ENCODE assay signal across 17 cellular contexts in the genomic region with DNA sequence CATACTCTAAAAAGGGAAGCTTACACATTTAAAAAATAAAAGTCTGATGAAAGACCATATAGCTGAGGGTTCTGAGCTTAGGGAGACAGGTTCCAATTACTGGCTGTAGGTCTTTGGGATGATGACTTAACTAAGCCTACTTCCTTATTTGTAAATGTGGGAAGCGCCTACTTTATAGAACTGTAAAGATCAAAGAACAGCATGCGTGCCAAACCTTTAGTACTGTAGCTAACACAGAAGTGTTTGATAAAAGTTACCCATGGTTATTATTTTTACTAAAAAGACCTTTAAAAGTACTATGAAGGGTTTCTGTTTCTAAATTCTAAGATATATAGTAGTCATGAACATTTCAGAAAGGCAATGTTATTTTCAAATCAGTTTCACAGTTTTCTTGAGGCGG. TPM values are rescaled to one million over a fixed set of nuclear protein-coding genes. Genes with fewer than 3 reads are reported as not detected.
DNase-seq lines count a peak whose midpoint lies in the region; ATAC-seq, FAIRE-seq and TF ChIP-seq lines count a peak whose summit lies in the region.
"Had no signal": no experiment of that assay in that cellular context is flagged by ENCODE, and none has a peak within 500 bp of the region (broad histone marks: within the 10 kb centered on the region; RNA-seq: fewer than 3 reads in every experiment).

No MANE protein-coding gene starts in this region.

- H3K36me3 Mint-ChIP-seq in chondrocyte (ENCODE audit: low read depth): peaks cover 4% of the 10 kb centered on the region
- peaks cover 3% of the 10 kb centered on the region for H3K36me3 Mint-ChIP-seq in effector memory CD8-positive, alpha-beta T cell (ENCODE audit: insufficient read depth)
- H3K36me3 Mint-ChIP-seq: natural killer cell had no signal

- no peaks in the 10 kb centered on the region for H3K27me3 ChIP-seq in small intestine (ENCODE audit: control insufficient read depth in 2 of 2, insufficient read depth in 2 of 2, low read length in 2 of 2)

- H3K4me3 ChIP-seq in LNCaP clone FGC (ENCODE audit: low read depth, low read length) (no peak overlapping the region), small intestine (ENCODE audit: low read depth in 1 of 2, low read length in 2 of 2) (no peak overlapping the region)
- H3K4me3 ChIP-seq: A549 had no signal

- H3K36me3 ChIP-seq in small intestine (ENCODE audit: control insufficient read depth in 2 of 2, insufficient read depth in 2 of 2, low read length in 2 of 2): no peaks in the 10 kb centered on the region

- H3K27me3 Mint-ChIP-seq in chondrocyte (ENCODE audit: low read depth): no peaks in the 10 kb centered on the region
- no peaks in the 10 kb centered on the region for H3K27me3 Mint-ChIP-seq in effector memory CD8-positive, alpha-beta T cell

- peak overlapping the region; percentile 73 for H3K27ac Mint-ChIP-seq in chondrocyte (ENCODE audit: unreplicated experiment)
- H3K27ac Mint-ChIP-seq in effector memory CD8-positive, alpha-beta T cell: no peak overlapping the region
- H3K27ac Mint-ChIP-seq: natural killer cell; T-helper 2 cell treated with Interferon-gamma antibody and Interleukin-4, amounts not matched to agents 5 μg/mL and 100 μg/mL, for 36 hours had no signal

- H3K9me3 Mint-ChIP-seq in chondrocyte (ENCODE audit: low read depth): no peaks in the 10 kb centered on the region
- no peaks in the 10 kb centered on the region for H3K9me3 Mint-ChIP-seq in effector memory CD8-positive, alpha-beta T cell
- H3K9me3 Mint-ChIP-seq: natural killer cell; T-helper 2 cell treated with Interferon-gamma antibody and Interleukin-4, amounts not matched to agents 5 μg/mL and 100 μg/mL, for 36 hours had no signal

- peak; percentile 5 for FAIRE-seq in small intestine (lab: Jason Lieb, UNC)
- FAIRE-seq: A549, astrocyte had no signal

- no peak overlapping the region for H3K27ac ChIP-seq in small intestine (ENCODE audit: low read depth in 1 of 2, low read length in 1 of 2)
- H3K27ac ChIP-seq: A549 had no signal

- no peaks in the 10 kb centered on the region for H3K9me3 ChIP-seq in small intestine (ENCODE audit: control insufficient read depth, low read depth)
- H3K9me3 ChIP-seq: A549 had no signal

- peaks cover 5 to 21% of the 10 kb centered on the region in 2 donors for H3K4me1 ChIP-seq in small intestine (ENCODE audit: control insufficient read depth in 2 of 2, insufficient read depth in 1 of 2, low read depth in 1 of 2, low read length in 1 of 2)

- 16 to 47% (median 36%) methylated on average over 3 of the region's 3 CpGs for WGBS in small intestine, 3 donors

- peaks cover 91% of the 10 kb centered on the region for H3K4me1 Mint-ChIP-seq in chondrocyte (ENCODE audit: low read depth)
- peaks cover 4 to 21% of the 10 kb centered on the region in 2 donors for H3K4me1 Mint-ChIP-seq in effector memory CD8-positive, alpha-beta T cell (ENCODE audit: low read depth in 2 of 2)

- DNase-seq in NOMO-1 (lab: John Stamatoyannopoulos, UW; ENCODE audit: unreplicated experiment in 2 of 2): peak; percentile 2 to 72
- no peak for DNase-seq in NOMO-1 treated with dmso at 0.1 percent for 144 hours (lab: John Stamatoyannopoulos, UW; ENCODE audit: unreplicated experiment)
- peak; percentile 88 for DNase-seq in LNCaP clone FGC (ENCODE audit: low read depth)
- DNase-seq in chondrocyte (ENCODE audit: low spot score): no peak
- peak; percentile 82 for DNase-seq in small intestine
- DNase-seq in NCI-H526 (lab: John Stamatoyannopoulos, UW): no peak
- DNase-seq in effector memory CD8-positive, alpha-beta T cell: no peak
- DNase-seq: dermis blood vessel endothelial cell, GOT3, natural killer cell, NCI-H1436 treated with DMSO at 0.1 percent for 48 hours, NCI-H446 had no signal

- H3K4me3 Mint-ChIP-seq in chondrocyte (ENCODE audit: unreplicated experiment): no peak overlapping the region
- H3K4me3 Mint-ChIP-seq in effector memory CD8-positive, alpha-beta T cell: no peak overlapping the region
- H3K4me3 Mint-ChIP-seq: natural killer cell; T-helper 2 cell treated with Interferon-gamma antibody and Interleukin-4, amounts not matched to agents 5 μg/mL and 100 μg/mL, for 36 hours had no signal

- TF ChIP-seq CTCF in LNCaP clone FGC (IDR thresholded peaks at IDR 0.05; ENCODE audit: control insufficient read depth, extremely low read depth, insufficient read depth) (no peak), chondrocyte (IDR thresholded peaks at IDR 0.05) (no peak)

- ATAC-seq in effector memory CD8-positive, alpha-beta T cell (replicated peaks): no peak
- no peak for ATAC-seq in SK-N-SH treated with all-trans-retinoic acid at 6 μM for 48 hours
- ATAC-seq: A549, left lobe of liver, natural killer cell had no signal

TF ChIP-seq in SK-N-SH treated with all-trans-retinoic acid at 6 μM for 48 hours, 23 proteins besides CTCF, POLR2A, EP300 and RAD21:
- TF ChIP-seq CSDC2 (CRISPR knock-in tag; IDR thresholded peaks at IDR 0.05) (no peak), RARB (CRISPR knock-in tag; IDR thresholded peaks at IDR 0.05) (no peak), ZNF70 (CRISPR knock-in tag; IDR thresholded peaks at IDR 0.05) (no peak), PPARA (CRISPR knock-in tag; IDR thresholded peaks at IDR 0.05; ENCODE audit: borderline replicate concordance) (no peak), ZNF565 (CRISPR knock-in tag; conservative IDR thresholded peaks at IDR 0.05; ENCODE audit: low read depth) (no peak), BACH2 (CRISPR knock-in tag; IDR thresholded peaks at IDR 0.05; ENCODE audit: borderline replicate concordance) (no peak)
- TF ChIP-seq, protein P1, sequence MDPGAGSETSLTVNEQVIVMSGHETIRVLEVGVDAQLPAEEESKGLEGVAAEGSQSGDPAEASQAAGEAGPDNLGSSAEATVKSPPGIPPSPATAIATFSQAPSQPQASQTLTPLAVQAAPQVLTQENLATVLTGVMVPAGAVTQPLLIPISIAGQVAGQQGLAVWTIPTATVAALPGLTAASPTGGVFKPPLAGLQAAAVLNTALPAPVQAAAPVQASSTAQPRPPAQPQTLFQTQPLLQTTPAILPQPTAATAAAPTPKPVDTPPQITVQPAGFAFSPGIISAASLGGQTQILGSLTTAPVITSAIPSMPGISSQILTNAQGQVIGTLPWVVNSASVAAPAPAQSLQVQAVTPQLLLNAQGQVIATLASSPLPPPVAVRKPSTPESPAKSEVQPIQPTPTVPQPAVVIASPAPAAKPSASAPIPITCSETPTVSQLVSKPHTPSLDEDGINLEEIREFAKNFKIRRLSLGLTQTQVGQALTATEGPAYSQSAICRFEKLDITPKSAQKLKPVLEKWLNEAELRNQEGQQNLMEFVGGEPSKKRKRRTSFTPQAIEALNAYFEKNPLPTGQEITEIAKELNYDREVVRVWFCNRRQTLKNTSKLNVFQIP (CRISPR knock-in tag; IDR thresholded peaks at IDR 0.05; ENCODE audit: borderline replicate concordance, low read depth): no peak

RNA-seq across cellular contexts. Expression of a gene that starts 35.8 kb away (rescaled TPM):
- total RNA-seq in chondrocyte: 219 to 248 TPM (median 222 TPM) in 3 replicates
- 10 to 100 TPM in 1 of 3 donors, 1 to 10 TPM in 2; 5.8 to 14.9 (median 6.2) TPM for polyA plus RNA-seq in small intestine

RNA-seq across cellular contexts. Expression of a gene that starts 52.8 kb away (rescaled TPM):
- total RNA-seq in chondrocyte: 9.0 to 12.0 TPM (median 11.6 TPM) in 3 replicates
- polyA plus RNA-seq in small intestine: 1 to 10 TPM; 1.4 to 4.2 (median 3.4) TPM

Comparison
In these comparisons a context has a peak if more than half of its experiments do, and no peak if none do; other contexts are left out.
1. DNase-seq: peak in NOMO-1 (2 of 2), LNCaP clone FGC (single experiment) and small intestine (single experiment); none in NOMO-1 treated with dmso at 0.1 percent for 144 hours (single experiment), chondrocyte (single experiment), NCI-H526 (0 of 2) and effector memory CD8-positive, alpha-beta T cell (0 of 3).